ENCODE assay signal across 9 cellular contexts in the genomic region with DNA sequence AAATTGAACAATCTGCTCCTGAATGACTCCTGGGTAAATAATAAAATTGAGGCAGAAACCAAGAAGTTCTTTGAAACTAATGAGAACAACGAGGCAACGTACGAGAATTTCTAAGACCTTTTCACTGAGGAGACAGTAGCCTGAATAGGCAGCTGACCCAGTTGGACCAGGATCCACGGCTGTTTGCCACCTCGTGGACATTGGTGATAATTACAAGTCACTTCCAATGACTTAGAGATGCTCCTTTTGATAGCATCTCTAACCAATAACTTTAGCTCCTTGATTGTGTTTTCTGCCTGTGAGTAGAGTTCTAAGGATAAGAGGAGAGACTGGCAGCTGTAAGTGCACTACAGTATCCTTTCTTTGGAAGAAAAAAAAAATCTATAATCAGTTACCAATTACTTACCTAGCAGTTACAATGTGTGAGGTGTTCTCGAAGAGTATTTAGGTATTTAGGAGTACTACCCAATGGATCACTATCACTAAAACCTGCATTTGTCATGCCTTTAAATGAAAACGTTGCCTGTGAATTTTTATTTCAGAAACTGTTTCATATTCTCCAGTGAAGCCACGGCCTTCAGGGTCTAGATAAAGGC. TPM values are rescaled to one million over a fixed set of nuclear protein-coding genes. Genes with fewer than 3 reads are reported as not detected.
DNase-seq lines count a peak whose midpoint lies in the region; ATAC-seq, FAIRE-seq and TF ChIP-seq lines count a peak whose summit lies in the region.
"Had no signal": no experiment of that assay in that cellular context is flagged by ENCODE, and none has a peak within 500 bp of the region (broad histone marks: within the 10 kb centered on the region; RNA-seq: fewer than 3 reads in every experiment).

No MANE protein-coding gene starts in this region.

- H3K4me2 ChIP-seq in parathyroid adenoma (ENCODE audit: low read length) = no peak overlapping the region

- no peak for FAIRE-seq in GM12891 (lab: Jason Lieb, UNC)
- FAIRE-seq in RCC 7860 (lab: Jason Lieb, UNC) = peak; percentile 29

- no peak overlapping the region for H3K4me3 ChIP-seq in AG10803 (ENCODE audit: low read length)
- no peak overlapping the region for H3K4me3 ChIP-seq in esophagus muscularis mucosa
- H3K4me3 ChIP-seq in parathyroid adenoma (ENCODE audit: low read depth, low read length) = no peak overlapping the region

- H3K36me3 ChIP-seq in esophagus muscularis mucosa (no peaks in the 10 kb centered on the region), parathyroid adenoma (ENCODE audit: control insufficient read depth, insufficient read depth, low read length) (no peaks in the 10 kb centered on the region)

- no peaks in the 10 kb centered on the region for H3K27me3 Mint-ChIP-seq in activated T-cell treated with anti-CD3 and anti-CD28 coated beads, Interleukin-2, amount 50 U/mL, for 72 hours (ENCODE audit: low read depth)

- peak; percentile 38 for TF ChIP-seq CTCF in AG10803 (conservative IDR thresholded peaks at IDR 0.05; ENCODE audit: low read length)
- peak; percentile 34 to 56 (median 34) for TF ChIP-seq CTCF in esophagus muscularis mucosa (IDR thresholded peaks at IDR 0.05)
- TF ChIP-seq CTCF in parathyroid adenoma (IDR thresholded peaks at IDR 0.05) = peak; percentile 32

- H3K27ac ChIP-seq in esophagus muscularis mucosa (replicated peaks in 1 of 4) (no peak overlapping the region), parathyroid adenoma (no peak overlapping the region)

- no peaks in the 10 kb centered on the region for H3K79me2 ChIP-seq in parathyroid adenoma

- TF ChIP-seq POLR2A in GM12891 (IDR thresholded peaks at IDR 0.05; ENCODE audit: low read depth, low read length) (no peak), esophagus muscularis mucosa (IDR thresholded peaks at IDR 0.05; ENCODE audit: low read depth) (no peak)

- H2AFZ ChIP-seq in parathyroid adenoma = peak overlapping the region; percentile 23

- 51% methylated on average over 8 of the region's 8 CpGs for WGBS in esophagus muscularis mucosa

- H3K27ac Mint-ChIP-seq in activated T-cell treated with anti-CD3 and anti-CD28 coated beads, Interleukin-2, amount 50 U/mL, for 72 hours = no peak overlapping the region

- intact Hi-C loops in esophagus muscularis mucosa (cut with DNase I) = no loop called here

- H3K36me3 Mint-ChIP-seq in activated T-cell treated with anti-CD3 and anti-CD28 coated beads, Interleukin-2, amount 50 U/mL, for 72 hours (ENCODE audit: insufficient read depth in 2 of 2) = no peaks in the 10 kb centered on the region

- H3K9me3 ChIP-seq in esophagus muscularis mucosa (peaks cover 0 to 4% (median 2%) of the 10 kb centered on the region in 4 donors), parathyroid adenoma (ENCODE audit: control insufficient read depth, low read length) (no peaks in the 10 kb centered on the region)

- ATAC-seq in HG02981 (IDR thresholded peaks at IDR 0.05; ENCODE audit: unreplicated experiment) (peak; percentile 82), HG03025 (IDR thresholded peaks at IDR 0.05; ENCODE audit: low FRiP score, unreplicated experiment) (no peak)
- no peak for ATAC-seq in activated T-cell treated with anti-CD3 and anti-CD28 coated beads, Interleukin-2, amount 50 U/mL, for 72 hours (replicated peaks in 1 of 2)

- no peak for TF ChIP-seq EP300 in esophagus muscularis mucosa (IDR thresholded peaks at IDR 0.05)

- H3K9me3 Mint-ChIP-seq in activated T-cell treated with anti-CD3 and anti-CD28 coated beads, Interleukin-2, amount 50 U/mL, for 72 hours = peaks cover 1 to 6% of the 10 kb centered on the region in 2 donors

- no peaks in the 10 kb centered on the region for H3K4me1 ChIP-seq in esophagus muscularis mucosa
- no peaks in the 10 kb centered on the region for H3K4me1 ChIP-seq in parathyroid adenoma

- DNase-seq in AG10803 (ENCODE audit: low read depth) (peak; percentile 6), GM12891 (ENCODE audit: insufficient read length, low spot score) (peak; percentile 2), RCC 7860 (ENCODE audit: low spot score) (peak; percentile 10), esophagus muscularis mucosa (ENCODE audit: extremely low spot score) (no peak)
- no peak for DNase-seq in activated T-cell treated with anti-CD3 and anti-CD28 coated beads, Interleukin-2, amount 50 U/mL, for 72 hours

- H3K27me3 ChIP-seq in esophagus muscularis mucosa (no peaks in the 10 kb centered on the region), parathyroid adenoma (ENCODE audit: control insufficient read depth, insufficient read depth, low read length) (no peaks in the 10 kb centered on the region)

- H3K4me3 Mint-ChIP-seq in activated T-cell treated with anti-CD3 and anti-CD28 coated beads, Interleukin-2, amount 50 U/mL, for 72 hours = no peak overlapping the region

- peaks cover 7% of the 10 kb centered on the region for H3K4me1 Mint-ChIP-seq in activated T-cell treated with anti-CD3 and anti-CD28 coated beads, Interleukin-2, amount 50 U/mL, for 72 hours (ENCODE audit: low read depth)

- no peak overlapping the region for H3K9ac ChIP-seq in parathyroid adenoma

TF ChIP-seq in GM12891, 5 proteins besides CTCF, POLR2A, EP300 and RAD21:
- TF ChIP-seq PAX5 (IDR thresholded peaks at IDR 0.05; ENCODE audit: insufficient read depth, low read length, severe bottlenecking) = no peak
- TF ChIP-seq POU2F2 (IDR thresholded peaks at IDR 0.05; ENCODE audit: low read depth, low read length) = no peak
- no peak for TF ChIP-seq POLR2AphosphoS5 (IDR thresholded peaks at IDR 0.05; ENCODE audit: low read depth, low read length)
- TF ChIP-seq SPI1 (IDR thresholded peaks at IDR 0.05; ENCODE audit: low read depth, low read length) = no peak
- no peak for TF ChIP-seq TAF1 (IDR thresholded peaks at IDR 0.05; ENCODE audit: low read depth, low read length)
TF ChIP-seq in GM12891: peak in this region for 0.

RNA-seq across cellular contexts. Expression of gene CNTNAP5, which starts 31.3 kb away (rescaled TPM):
- polyA plus RNA-seq in GM12891 (2012; ENCODE audit: low read depth, missing spikeins) = not detected
- under 1 TPM in 1 of 4 donors, not detected in 3; 0.17 TPM for total RNA-seq in esophagus muscularis mucosa
- total RNA-seq in activated T-cell treated with anti-CD3 and anti-CD28 coated beads, Interleukin-2, amount 50 U/mL, for 72 hours = not detected
- total RNA-seq: subcutaneous adipose tissue had no signal

Comparison
In these comparisons a context has a peak if more than half of its experiments do, and no peak if none do; other contexts are left out.
1. DNase-seq: peak in AG10803 (single experiment), GM12891 (single experiment) and RCC 7860 (single experiment); none in esophagus muscularis mucosa (single experiment) and activated T-cell treated with anti-CD3 and anti-CD28 coated beads, Interleukin-2, amount 50 U/mL, for 72 hours (0 of 2).
2. Peak in every context shown above with its lines, with median percentiles within 50 percentile points of each other: CTCF ChIP-seq.